Comparison of ENCODE assay signal across 7 cellular contexts in the genomic region with DNA sequence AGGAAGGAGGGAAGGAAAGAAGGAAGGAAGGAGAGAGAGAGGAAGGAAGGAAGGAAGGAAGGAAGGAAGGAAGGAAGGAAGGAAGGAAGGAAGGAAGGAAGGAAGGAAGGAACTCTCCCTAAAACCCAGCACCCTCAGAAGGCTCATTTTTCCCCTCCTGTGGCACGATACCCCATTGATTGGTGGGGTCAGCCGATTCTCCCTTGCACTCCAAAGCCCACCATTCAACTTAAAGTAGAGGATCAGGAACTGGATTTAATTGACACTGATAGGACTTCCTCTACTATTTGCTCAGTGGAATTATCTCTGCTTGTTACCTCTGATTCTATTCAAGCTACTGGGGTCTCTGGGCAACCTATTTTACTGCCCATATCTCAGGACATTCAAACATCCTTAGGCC.
"Had no signal": no experiment of that assay in that cellular context is flagged by ENCODE, and none has a peak within 500 bp of the region (broad histone marks: within the 10 kb centered on the region; RNA-seq: fewer than 3 reads in every experiment).

No MANE protein-coding gene starts in this region.

- H3K27ac ChIP-seq: HL-60 had no signal

- H3K4me3 Mint-ChIP-seq: IgD-negative memory B cell had no signal

- H3K4me3 ChIP-seq: K562 had no signal

- H3K27ac Mint-ChIP-seq: IgD-negative memory B cell had no signal

- ATAC-seq: HepG2, K562 had no signal

- DNase-seq: IMR-90, KBM-7, KG1 had no signal
